In genomic region chr11:33257160-33257896, GRCh38 we compare ENCODE assay signal across 1 cellular context.
TF ChIP-seq lines count a peak whose summit lies in the region.

TSS of gene HIPK3 (plus strand) at chr11:33257381.

TF ChIP-seq in GM12878, 131 proteins besides CTCF, POLR2A, EP300 and RAD21 (continued from another document):
- TF ChIP-seq, protein P1, sequence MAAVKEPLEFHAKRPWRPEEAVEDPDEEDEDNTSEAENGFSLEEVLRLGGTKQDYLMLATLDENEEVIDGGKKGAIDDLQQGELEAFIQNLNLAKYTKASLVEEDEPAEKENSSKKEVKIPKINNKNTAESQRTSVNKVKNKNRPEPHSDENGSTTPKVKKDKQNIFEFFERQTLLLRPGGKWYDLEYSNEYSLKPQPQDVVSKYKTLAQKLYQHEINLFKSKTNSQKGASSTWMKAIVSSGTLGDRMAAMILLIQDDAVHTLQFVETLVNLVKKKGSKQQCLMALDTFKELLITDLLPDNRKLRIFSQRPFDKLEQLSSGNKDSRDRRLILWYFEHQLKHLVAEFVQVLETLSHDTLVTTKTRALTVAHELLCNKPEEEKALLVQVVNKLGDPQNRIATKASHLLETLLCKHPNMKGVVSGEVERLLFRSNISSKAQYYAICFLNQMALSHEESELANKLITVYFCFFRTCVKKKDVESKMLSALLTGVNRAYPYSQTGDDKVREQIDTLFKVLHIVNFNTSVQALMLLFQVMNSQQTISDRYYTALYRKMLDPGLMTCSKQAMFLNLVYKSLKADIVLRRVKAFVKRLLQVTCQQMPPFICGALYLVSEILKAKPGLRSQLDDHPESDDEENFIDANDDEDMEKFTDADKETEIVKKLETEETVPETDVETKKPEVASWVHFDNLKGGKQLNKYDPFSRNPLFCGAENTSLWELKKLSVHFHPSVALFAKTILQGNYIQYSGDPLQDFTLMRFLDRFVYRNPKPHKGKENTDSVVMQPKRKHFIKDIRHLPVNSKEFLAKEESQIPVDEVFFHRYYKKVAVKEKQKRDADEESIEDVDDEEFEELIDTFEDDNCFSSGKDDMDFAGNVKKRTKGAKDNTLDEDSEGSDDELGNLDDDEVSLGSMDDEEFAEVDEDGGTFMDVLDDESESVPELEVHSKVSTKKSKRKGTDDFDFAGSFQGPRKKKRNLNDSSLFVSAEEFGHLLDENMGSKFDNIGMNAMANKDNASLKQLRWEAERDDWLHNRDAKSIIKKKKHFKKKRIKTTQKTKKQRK (IDR thresholded peaks at IDR 0.05; ENCODE audit: low read depth, low read length), result no peak
